1 cellular context compared by ENCODE assay signal in the genomic region with DNA sequence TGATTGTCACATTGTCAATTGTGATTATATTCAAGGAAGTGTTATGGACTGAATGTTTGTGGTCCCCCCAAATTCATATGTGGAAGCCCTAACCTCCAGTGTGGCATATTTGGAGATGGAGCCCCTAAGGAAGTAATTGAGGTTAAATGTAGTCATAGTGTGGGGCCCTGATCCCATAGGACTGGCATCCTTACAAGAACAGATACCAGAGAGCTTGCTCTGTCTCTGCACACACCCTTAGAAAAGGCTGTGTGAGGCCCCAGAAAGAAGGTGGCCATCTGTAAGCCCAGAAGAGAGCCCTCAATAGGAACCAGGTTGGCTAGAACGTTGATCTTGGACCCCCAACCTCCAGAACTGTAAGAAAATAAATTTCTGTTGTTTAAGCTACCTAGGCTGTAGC.
TF ChIP-seq lines count a peak whose summit lies in the region.

No MANE protein-coding gene starts in this region.

TF ChIP-seq in GM23338, 12 proteins besides CTCF, POLR2A, EP300 and RAD21 (continued from another document):
- TF ChIP-seq ZNF462 (CRISPR knock-in tag; IDR thresholded peaks at IDR 0.05) (no peak), EZH2phosphoT487 (IDR thresholded peaks at IDR 0.05; ENCODE audit: unreplicated experiment) (no peak), ETS1 (IDR thresholded peaks at IDR 0.05) (no peak), STAT1 (IDR thresholded peaks at IDR 0.05; ENCODE audit: unreplicated experiment) (no peak), POLR2AphosphoS5 (IDR thresholded peaks at IDR 0.05; ENCODE audit: low read depth) (no peak), JUNB (IDR thresholded peaks at IDR 0.05; ENCODE audit: unreplicated experiment) (no peak), ZNF331 (CRISPR knock-in tag; IDR thresholded peaks at IDR 0.05; ENCODE audit: low read depth) (no peak), ZNF114 (CRISPR knock-in tag; IDR thresholded peaks at IDR 0.05) (no peak)
- TF ChIP-seq, protein P1, sequence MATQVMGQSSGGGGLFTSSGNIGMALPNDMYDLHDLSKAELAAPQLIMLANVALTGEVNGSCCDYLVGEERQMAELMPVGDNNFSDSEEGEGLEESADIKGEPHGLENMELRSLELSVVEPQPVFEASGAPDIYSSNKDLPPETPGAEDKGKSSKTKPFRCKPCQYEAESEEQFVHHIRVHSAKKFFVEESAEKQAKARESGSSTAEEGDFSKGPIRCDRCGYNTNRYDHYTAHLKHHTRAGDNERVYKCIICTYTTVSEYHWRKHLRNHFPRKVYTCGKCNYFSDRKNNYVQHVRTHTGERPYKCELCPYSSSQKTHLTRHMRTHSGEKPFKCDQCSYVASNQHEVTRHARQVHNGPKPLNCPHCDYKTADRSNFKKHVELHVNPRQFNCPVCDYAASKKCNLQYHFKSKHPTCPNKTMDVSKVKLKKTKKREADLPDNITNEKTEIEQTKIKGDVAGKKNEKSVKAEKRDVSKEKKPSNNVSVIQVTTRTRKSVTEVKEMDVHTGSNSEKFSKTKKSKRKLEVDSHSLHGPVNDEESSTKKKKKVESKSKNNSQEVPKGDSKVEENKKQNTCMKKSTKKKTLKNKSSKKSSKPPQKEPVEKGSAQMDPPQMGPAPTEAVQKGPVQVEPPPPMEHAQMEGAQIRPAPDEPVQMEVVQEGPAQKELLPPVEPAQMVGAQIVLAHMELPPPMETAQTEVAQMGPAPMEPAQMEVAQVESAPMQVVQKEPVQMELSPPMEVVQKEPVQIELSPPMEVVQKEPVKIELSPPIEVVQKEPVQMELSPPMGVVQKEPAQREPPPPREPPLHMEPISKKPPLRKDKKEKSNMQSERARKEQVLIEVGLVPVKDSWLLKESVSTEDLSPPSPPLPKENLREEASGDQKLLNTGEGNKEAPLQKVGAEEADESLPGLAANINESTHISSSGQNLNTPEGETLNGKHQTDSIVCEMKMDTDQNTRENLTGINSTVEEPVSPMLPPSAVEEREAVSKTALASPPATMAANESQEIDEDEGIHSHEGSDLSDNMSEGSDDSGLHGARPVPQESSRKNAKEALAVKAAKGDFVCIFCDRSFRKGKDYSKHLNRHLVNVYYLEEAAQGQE (IDR thresholded peaks at IDR 0.05; ENCODE audit: unreplicated experiment): no peak
TF ChIP-seq in GM23338: peak in this region for 0.
